7 cellular contexts compared by ENCODE assay signal in the genomic region with DNA sequence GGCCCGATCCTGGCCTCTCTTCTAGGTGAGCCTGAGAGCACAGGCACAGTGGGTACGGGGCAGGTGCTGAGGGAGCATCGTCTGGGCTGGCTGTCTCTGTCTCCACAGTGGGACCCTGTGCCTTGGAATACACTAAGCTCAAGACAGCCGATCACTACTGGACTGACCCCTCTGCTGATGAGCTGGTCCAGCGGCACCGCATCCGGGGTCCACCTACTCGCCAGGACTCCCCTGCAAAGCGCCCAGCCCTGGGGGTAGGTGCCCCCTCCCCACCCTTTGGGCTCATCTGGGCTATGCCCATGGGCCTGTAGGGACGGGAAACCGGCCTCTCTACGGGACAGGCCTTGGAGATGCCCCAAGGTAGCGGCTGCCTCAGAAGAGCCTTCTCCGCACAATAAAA.
"Had no signal": no experiment of that assay in that cellular context is flagged by ENCODE, and none has a peak within 500 bp of the region (broad histone marks: within the 10 kb centered on the region; RNA-seq: fewer than 3 reads in every experiment).

No MANE protein-coding gene starts in this region.

- H3K9me3 ChIP-seq: HAP-1 had no signal

- H3K27ac ChIP-seq: GM23248, HL-60 had no signal

- H2AFZ ChIP-seq: GM23248 had no signal

- FAIRE-seq: HepG2 had no signal

- H3K4me1 ChIP-seq: HAP-1 had no signal

- H3K9ac ChIP-seq: GM23248 had no signal

- H3K4me3 ChIP-seq: GM23248, HAP-1 had no signal

- DNase-seq: GM23248, GOT3, H7, HFFc6 had no signal
